ENCODE assay signal across 10 cellular contexts in the genomic region with DNA sequence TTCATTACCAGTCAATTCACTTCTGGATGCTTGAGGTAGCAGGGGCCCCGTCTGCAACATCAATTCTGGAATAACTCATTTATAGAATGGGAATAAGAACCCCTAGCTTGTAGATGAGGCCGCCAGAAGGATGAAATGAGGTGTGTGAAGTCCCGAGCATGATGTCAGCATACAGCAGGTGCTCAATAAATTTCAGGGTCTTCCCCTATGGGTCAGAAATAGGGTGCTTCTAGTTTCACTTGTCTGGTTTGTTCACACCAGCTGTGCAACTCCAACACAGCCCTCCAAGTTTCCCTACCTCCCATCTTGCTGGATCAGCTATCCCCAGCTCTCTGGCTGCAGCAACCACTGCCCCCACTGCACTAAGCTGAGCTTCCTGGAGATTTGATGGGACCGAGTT. TPM values are rescaled to one million over a fixed set of nuclear protein-coding genes. Genes with fewer than 3 reads are reported as not detected.
A peak's percentile ranks its signal among the peaks of the same experiment; 100 is the strongest.
DNase-seq lines count a peak whose midpoint lies in the region; ATAC-seq and TF ChIP-seq lines count a peak whose summit lies in the region.
"Had no signal": no experiment of that assay in that cellular context is flagged by ENCODE, and none has a peak within 500 bp of the region (broad histone marks: within the 10 kb centered on the region; RNA-seq: fewer than 3 reads in every experiment).

No MANE protein-coding gene starts in this region.

- H3K4me3 Mint-ChIP-seq in CD4-positive, alpha-beta memory T cell: no peak overlapping the region
- H3K4me3 Mint-ChIP-seq: WTC11 had no signal

- DNase-seq in caudate nucleus (lab: John Stamatoyannopoulos, UW): no peak
- DNase-seq in ascending aorta (ENCODE audit: low spot score in 2 of 2): no peak
- no peak for DNase-seq in CD4-positive, alpha-beta memory T cell
- no peak for DNase-seq in stimulated activated CD4-positive, alpha-beta T cell treated with anti-CD3 and anti-CD28 coated beads, Interleukin-2, amount 100 ng/mL, for 48 hours
- DNase-seq in NCI-H1105 treated with DMSO at 0.1 percent for 48 hours (lab: John Stamatoyannopoulos, UW): no peak

- CTCF ChIA-PET in CD4-positive, alpha-beta memory T cell (lab: Charles Lee; ENCODE audit: partially characterized antibody): interaction anchor here (1.5 kb wide), 1 partner anchor 10 kb away, joined by 4 read pairs; no protein-coding TSS in a partner anchor

- peaks cover 0 to 37% (median 0%) of the 10 kb centered on the region in 11 experiments; a peak in 5 of 22 replicates for H4K20me1 ChIP-seq in BLaER1 treated with 17β-estradiol and CSF1 and Interleukin-3, amounts not matched to agents 10 nM and 100 nM

- H3K4me2 ChIP-seq in BLaER1 treated with 17β-estradiol and CSF1 and Interleukin-3, amounts not matched to agents 10 nM and 100 nM: peak overlapping the region; percentile 86 to 99 (median 94)

- TF ChIP-seq CTCF in ascending aorta (IDR thresholded peaks at IDR 0.05): no peak

- POLR2A ChIA-PET in CD4-positive, alpha-beta memory T cell (lab: Charles Lee; ENCODE audit: partially characterized antibody): no interaction called here

- H3K4me1 ChIP-seq in BLaER1 treated with 17β-estradiol and CSF1 and Interleukin-3, amounts not matched to agents 10 nM and 100 nM: peaks cover 47 to 92% (median 63%) of the 10 kb centered on the region in 10 experiments
- peaks cover 17 to 32% of the 10 kb centered on the region in 2 donors for H3K4me1 ChIP-seq in ascending aorta
- H3K4me1 ChIP-seq in CD4-positive, alpha-beta memory T cell (ENCODE audit: insufficient read depth, low read length): no peaks in the 10 kb centered on the region

- H3K36me3 ChIP-seq in BLaER1 treated with 17β-estradiol and CSF1 and Interleukin-3, amounts not matched to agents 10 nM and 100 nM: peaks cover 0 to 63% (median 19%) of the 10 kb centered on the region in 11 experiments; a peak in 12 of 22 replicates
- H3K36me3 ChIP-seq in ascending aorta: no peaks in the 10 kb centered on the region
- no peaks in the 10 kb centered on the region for H3K36me3 ChIP-seq in CD4-positive, alpha-beta memory T cell (ENCODE audit: insufficient read depth, low read length)
- H3K36me3 ChIP-seq: BE2C had no signal

- peak overlapping the region in 5 of 10 experiments; percentile 59 to 70 (median 64); a peak in 10 of 20 replicates for H3K4me3 ChIP-seq in BLaER1 treated with 17β-estradiol and CSF1 and Interleukin-3, amounts not matched to agents 10 nM and 100 nM
- no peak overlapping the region for H3K4me3 ChIP-seq in ascending aorta
- H3K4me3 ChIP-seq in CD4-positive, alpha-beta memory T cell (ENCODE audit: low read length in 2 of 2): no peak overlapping the region

- H3K9ac ChIP-seq in BLaER1 treated with 17β-estradiol and CSF1 and Interleukin-3, amounts not matched to agents 10 nM and 100 nM: peak overlapping the region in 8 of 11 experiments; percentile 72 to 85 (median 82); a peak in 10 of 22 replicates

- ATAC-seq in GM19372 (IDR thresholded peaks at IDR 0.05; ENCODE audit: low read depth, unreplicated experiment) (peak; percentile 51), HG02938 (IDR thresholded peaks at IDR 0.05; ENCODE audit: unreplicated experiment) (peak; percentile 56)

- H3K27ac Mint-ChIP-seq in CD4-positive, alpha-beta memory T cell: no peak overlapping the region
- H3K27ac Mint-ChIP-seq: WTC11 had no signal

- no peaks in the 10 kb centered on the region for H3K27me3 ChIP-seq in BLaER1 treated with 17β-estradiol and CSF1 and Interleukin-3, amounts not matched to agents 10 nM and 100 nM
- no peaks in the 10 kb centered on the region for H3K27me3 ChIP-seq in ascending aorta
- no peaks in the 10 kb centered on the region for H3K27me3 ChIP-seq in CD4-positive, alpha-beta memory T cell (ENCODE audit: insufficient read depth, low read length)
- H3K27me3 ChIP-seq: BE2C had no signal

- intact Hi-C loops in ascending aorta (cut with DNase I): no loop called here
- intact Hi-C loops in CD4-positive, alpha-beta memory T cell (cut with micrococcal nuclease): no loop called here

- no peaks in the 10 kb centered on the region for H3K27me3 Mint-ChIP-seq in CD4-positive, alpha-beta memory T cell

- H3K27ac ChIP-seq in BLaER1 treated with 17β-estradiol and CSF1 and Interleukin-3, amounts not matched to agents 10 nM and 100 nM: peak overlapping the region in 10 of 11 experiments; percentile 73 to 96 (median 91); a peak in 17 of 22 replicates
- peak overlapping the region; percentile 13 for H3K27ac ChIP-seq in caudate nucleus (ENCODE audit: low read depth, low read length)
- H3K27ac ChIP-seq in ascending aorta: no peak overlapping the region
- no peak overlapping the region for H3K27ac ChIP-seq in CD4-positive, alpha-beta memory T cell (ENCODE audit: low read depth, low read length)

- H3K9me3 Mint-ChIP-seq in CD4-positive, alpha-beta memory T cell: peaks cover 0 to 1% (median 0%) of the 10 kb centered on the region in 8 donors
- H3K9me3 Mint-ChIP-seq: WTC11 had no signal

- peaks cover 0 to 9% (median 0%) of the 10 kb centered on the region in 11 experiments; a peak in 3 of 22 replicates for H3K9me3 ChIP-seq in BLaER1 treated with 17β-estradiol and CSF1 and Interleukin-3, amounts not matched to agents 10 nM and 100 nM (replicated peaks in 1 of 11)
- H3K9me3 ChIP-seq in ascending aorta: no peaks in the 10 kb centered on the region
- H3K9me3 ChIP-seq in CD4-positive, alpha-beta memory T cell (ENCODE audit: control insufficient read depth in 1 of 2, low read length in 2 of 2): no peaks in the 10 kb centered on the region
- H3K9me3 ChIP-seq: BE2C had no signal

- H3K36me3 Mint-ChIP-seq in CD4-positive, alpha-beta memory T cell: no peaks in the 10 kb centered on the region
- H3K36me3 Mint-ChIP-seq: WTC11 had no signal

- H3K4me1 Mint-ChIP-seq in CD4-positive, alpha-beta memory T cell: no peaks in the 10 kb centered on the region

RNA-seq across cellular contexts. Expression of a gene that starts 13.5 kb away (rescaled TPM):
- 6.2 TPM for total RNA-seq in ascending aorta
- 1 to 10 TPM; 2.0 to 2.4 TPM for total RNA-seq in CD4-positive, alpha-beta memory T cell
- 1 to 10 TPM in 1 of 2 donors, under 1 TPM in 1; 0.43 to 1.4 TPM for polyA plus RNA-seq in CD4-positive, alpha-beta memory T cell
- total RNA-seq: WTC11 had no signal

Comparison
In these comparisons a context has a peak if more than half of its experiments do, and no peak if none do; other contexts are left out.
1. H3K27ac ChIP-seq: peak in BLaER1 treated with 17β-estradiol and CSF1 and Interleukin-3, amounts not matched to agents 10 nM and 100 nM (10 of 11) and caudate nucleus (single experiment); none in ascending aorta (0 of 2) and CD4-positive, alpha-beta memory T cell (single experiment).